In the genomic region with DNA sequence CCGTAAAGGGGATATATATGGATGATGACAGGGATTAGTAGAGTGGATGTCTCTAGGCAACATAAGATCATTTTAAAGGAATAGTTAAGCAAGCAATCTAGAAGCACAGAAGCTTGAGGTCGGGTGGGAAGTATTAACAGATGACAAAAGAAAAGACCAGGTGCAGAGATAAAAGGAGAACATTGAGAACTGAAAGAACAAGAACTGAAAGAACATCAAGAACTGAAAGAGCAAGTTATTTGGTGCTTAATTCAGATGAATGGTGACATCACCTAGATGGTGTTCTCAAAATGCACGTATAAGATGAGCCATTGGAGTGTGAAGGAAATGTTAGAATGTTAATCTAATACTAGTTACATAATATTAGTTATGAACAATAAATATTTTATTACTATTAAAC, we compare ENCODE assay signal across 26 cellular contexts.
DNase-seq lines count a peak whose midpoint lies in the region; ATAC-seq and TF ChIP-seq lines count a peak whose summit lies in the region.
"Had no signal": no experiment of that assay in that cellular context is flagged by ENCODE, and none has a peak within 500 bp of the region (broad histone marks: within the 10 kb centered on the region; RNA-seq: fewer than 3 reads in every experiment).

No MANE protein-coding gene starts in this region.

- TF ChIP-seq CTCF in GM20000 (IDR thresholded peaks at IDR 0.05; ENCODE audit: extremely low read depth, missing control alignments) (no peak), OCI-LY7 (conservative IDR thresholded peaks at IDR 0.05; ENCODE audit: low read length) (no peak)

- no peaks in the 10 kb centered on the region for H3K79me2 ChIP-seq in OCI-LY7 (ENCODE audit: insufficient read depth, low read depth, low read length)

- DNase-seq in GM20000 (ENCODE audit: low spot score): peak; percentile 35
- peak; percentile 42 for DNase-seq in OCI-LY7 (ENCODE audit: low spot score)
- no peak for DNase-seq in activated CD8-positive, alpha-beta memory T cell treated with anti-CD3 and anti-CD28 coated beads for 24 hours
- DNase-seq: activated CD4-positive, alpha-beta T cell treated with anti-CD3 and anti-CD28 coated beads, Interleukin-2, amount 50 U/mL, for 48 hours; activated CD8-positive, alpha-beta memory T cell treated with anti-CD3 and anti-CD28 coated beads, Interleukin-2, amount 50 U/mL, for 48 hours; anterior cingulate cortex; DMS53; foreskin fibroblast; heart left ventricle; Kasumi-1; kidney; naive B cell; NCI-H1694; NCI-H524; stimulated activated naive B cell treated with anti-CD40 and anti-IgM and Interleukin-4, amounts not matched to agents 10 μg/mL and 1 μg/mL and 100 μg/mL, for 72 hours; T-cell; upper lobe of right lung had no signal

- POLR2A ChIA-PET in OCI-LY7 (lab: Charles Lee): interaction anchor here (1.4 to 1.7 kb wide), 3 partner anchors 9 to 67 kb away, joined by 4 to 6 read pairs (median 5); no protein-coding TSS in a partner anchor

- CTCF ChIA-PET in OCI-LY7 (lab: Charles Lee; ENCODE audit: unreplicated experiment): interaction anchor here (0.7 kb wide), 1 partner anchor 10 kb away, joined by 3 read pairs; no protein-coding TSS in a partner anchor

- H3K4me1 ChIP-seq in OCI-LY7 (ENCODE audit: insufficient read depth, low read length, poor library complexity, severe bottlenecking): peaks cover 25% of the 10 kb centered on the region
- H3K4me1 ChIP-seq: BLaER1, heart left ventricle, prostate gland, SJSA1, upper lobe of right lung had no signal

- H3K36me3 ChIP-seq in OCI-LY7 (ENCODE audit: insufficient read depth, low read length): no peaks in the 10 kb centered on the region
- H3K36me3 ChIP-seq: BLaER1, heart left ventricle, prostate gland, SJSA1, upper lobe of right lung had no signal

- BruUV-seq in OCI-LY7 (replicated peaks; lab: Mats Ljungman, UMichigan): no TSS peak

- H2AFZ ChIP-seq in OCI-LY7 (ENCODE audit: low read length): peak overlapping the region; percentile 46; the same call in 1 of the 2 replicates

- intact Hi-C loops in OCI-LY7 (cut with micrococcal nuclease; ENCODE audit: unreplicated experiment): loop anchor here (10.0 kb wide), 1 partner anchor 710 kb away; the partner anchor contains the start of gene AEBP2

- H3K4me2 ChIP-seq in OCI-LY7 (ENCODE audit: low read length): peak overlapping the region; percentile 55
- H3K4me2 ChIP-seq: BLaER1 had no signal

- H3K9me2 ChIP-seq in OCI-LY7 (ENCODE audit: insufficient read depth, low read length): no peaks in the 10 kb centered on the region

- H3K9me3 ChIP-seq in OCI-LY7 (ENCODE audit: low read length): no peaks in the 10 kb centered on the region
- H3K9me3 ChIP-seq: BLaER1, heart left ventricle, prostate gland, SJSA1, upper lobe of right lung had no signal

- H4K20me1 ChIP-seq in OCI-LY7 (ENCODE audit: insufficient read depth, low read length): no peaks in the 10 kb centered on the region
- H4K20me1 ChIP-seq: BLaER1 had no signal

- no peak overlapping the region for H3K4me3 ChIP-seq in OCI-LY7 (ENCODE audit: low read depth, low read length, poor library complexity, severe bottlenecking)
- H3K4me3 ChIP-seq: BLaER1, coronary artery, heart left ventricle, prostate gland, SJSA1, upper lobe of right lung had no signal

- ATAC-seq in GM18498 (IDR thresholded peaks at IDR 0.05; ENCODE audit: unreplicated experiment) (peak; percentile 57), HG03159 (IDR thresholded peaks at IDR 0.05; ENCODE audit: unreplicated experiment) (peak; percentile 45), GM18861 (IDR thresholded peaks at IDR 0.05; ENCODE audit: unreplicated experiment) (no peak), HG03045 (IDR thresholded peaks at IDR 0.05; ENCODE audit: unreplicated experiment) (no peak)
- ATAC-seq: heart left ventricle, T-cell, upper lobe of right lung had no signal

- peak overlapping the region; percentile 75 for H3K27ac ChIP-seq in OCI-LY7 (ENCODE audit: low read depth, low read length, poor library complexity, severe bottlenecking)
- H3K27ac ChIP-seq: BLaER1, coronary artery, heart left ventricle, HL-60, prostate gland, SJSA1, upper lobe of right lung had no signal

Comparison
In these comparisons a context has a peak if more than half of its experiments do, and no peak if none do; other contexts are left out.
1. ATAC-seq: peak in GM18498 (single experiment) and HG03159 (single experiment); none in GM18861 (single experiment) and HG03045 (single experiment).